In the genomic region with DNA sequence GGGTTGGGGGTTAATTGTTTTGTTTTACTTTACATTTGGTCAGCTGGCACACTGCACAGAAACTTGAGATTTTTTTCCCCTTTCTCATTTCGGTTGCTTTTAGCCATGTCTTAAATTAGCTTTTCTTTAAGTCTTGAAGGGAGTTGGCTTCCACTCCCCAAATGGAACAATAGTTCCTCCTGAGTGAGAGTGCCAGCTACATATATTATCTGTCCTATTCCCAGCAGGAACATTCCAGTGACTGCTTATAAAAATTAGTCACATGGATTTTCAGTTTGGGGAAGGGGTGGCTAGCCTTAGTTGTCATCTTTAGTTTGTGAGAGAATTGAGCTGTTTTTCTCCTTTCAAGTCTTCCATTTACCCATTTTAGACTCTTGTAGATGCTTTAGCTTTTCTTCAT, we compare ENCODE assay signal across 25 cellular contexts.
DNase-seq lines count a peak whose midpoint lies in the region; ATAC-seq, FAIRE-seq and TF ChIP-seq lines count a peak whose summit lies in the region.
"Had no signal": no experiment of that assay in that cellular context is flagged by ENCODE, and none has a peak within 500 bp of the region (broad histone marks: within the 10 kb centered on the region; RNA-seq: fewer than 3 reads in every experiment).

No MANE protein-coding gene starts in this region.

- DNase-seq in A549 (ENCODE audit: low read depth in 1 of 2, low spot score in 1 of 2) (no peak), chondrocyte (ENCODE audit: low spot score) (no peak), NCI-H1436 (lab: John Stamatoyannopoulos, UW) (no peak), GM12892 (ENCODE audit: insufficient read length) (no peak)
- DNase-seq in activated T-cell treated with anti-CD3 and anti-CD28 coated beads, Interleukin-2, amount 50 U/mL, for 24 hours = no peak
- DNase-seq: activated CD4-positive, alpha-beta T cell treated with anti-CD3 and anti-CD28 coated beads, Interleukin-2, amount 10 ng/mL, durations not matched to agents 7 days and 5 days; activated CD8-positive, alpha-beta memory T cell treated with anti-CD3 and anti-CD28 coated beads, Interleukin-2, amount 50 U/mL, for 48 hours; activated effector memory CD4-positive, alpha-beta T cell treated with anti-CD3 and anti-CD28 coated beads, Interleukin-2, amount 50 U/mL, for 16 hours; adrenal gland; cerebellar nuclear complex; effector memory CD4-positive, alpha-beta T cell; GF-D8; KBM-7; naive thymus-derived CD8-positive, alpha-beta T cell; NCI-H1105 treated with DMSO at 0.1 percent for 48 hours; NCI-H524 treated with DMSO at 0.1 percent for 48 hours; small intestine; stimulated activated CD4-positive, alpha-beta T cell treated with anti-CD3 and anti-CD28 coated beads, Interleukin-4, amount 100 ng/mL, for 1 hour; stomach; upper lobe of left lung had no signal

- TF ChIP-seq CTCF in A549 (IDR thresholded peaks at IDR 0.05) (no peak), chondrocyte (IDR thresholded peaks at IDR 0.05) (no peak), nephron (IDR thresholded peaks at IDR 0.05; ENCODE audit: unreplicated experiment in 3 of 3) (no peak)

- H3K9me3 Mint-ChIP-seq in chondrocyte (ENCODE audit: low read depth) (peaks cover 2% of the 10 kb centered on the region), nephron (peaks cover 4% of the 10 kb centered on the region)
- H3K9me3 Mint-ChIP-seq in activated T-cell treated with anti-CD3 and anti-CD28 coated beads, Interleukin-2, amount 50 U/mL, for 24 hours = peaks cover 20% of the 10 kb centered on the region

- H3K4me2 ChIP-seq in A549 = peak overlapping the region; percentile 79

- ATAC-seq in A549 (no peak), GM21447 (IDR thresholded peaks at IDR 0.05; ENCODE audit: unreplicated experiment) (no peak)
- ATAC-seq: naive thymus-derived CD8-positive, alpha-beta T cell had no signal

- CTCF ChIA-PET in A549 (lab: Yijun Ruan, JAX) = no interaction called here

- H3K4me3 ChIP-seq in A549 = no peak overlapping the region
- H3K4me3 ChIP-seq: adrenal gland, prostate gland, stomach, upper lobe of left lung had no signal

- H3K4me3 Mint-ChIP-seq in chondrocyte (ENCODE audit: unreplicated experiment) (peak overlapping the region; percentile 4), nephron (no peak overlapping the region)
- no peak overlapping the region for H3K4me3 Mint-ChIP-seq in activated T-cell treated with anti-CD3 and anti-CD28 coated beads, Interleukin-2, amount 50 U/mL, for 24 hours
- H3K4me3 Mint-ChIP-seq: activated CD4-positive, alpha-beta T cell treated with anti-CD3 and anti-CD28 coated beads, Interleukin-2, amount 10 ng/mL, durations not matched to agents 7 days and 5 days; naive thymus-derived CD8-positive, alpha-beta T cell had no signal

- no peak for TF ChIP-seq EP300 in A549 (IDR thresholded peaks at IDR 0.05)
- TF ChIP-seq EP300 in Ishikawa (IDR thresholded peaks at IDR 0.05; ENCODE audit: borderline replicate concordance) = peak; percentile 86

- H3K36me3 Mint-ChIP-seq in chondrocyte (ENCODE audit: low read depth) (no peaks in the 10 kb centered on the region), nephron (ENCODE audit: low read depth) (no peaks in the 10 kb centered on the region)
- no peaks in the 10 kb centered on the region for H3K36me3 Mint-ChIP-seq in activated T-cell treated with anti-CD3 and anti-CD28 coated beads, Interleukin-2, amount 50 U/mL, for 24 hours (ENCODE audit: low read depth)
- H3K36me3 Mint-ChIP-seq: naive thymus-derived CD8-positive, alpha-beta T cell had no signal

- FAIRE-seq in A549 (lab: Jason Lieb, UNC) = no peak
- no peak for FAIRE-seq in GM12892 (lab: Jason Lieb, UNC)
- FAIRE-seq: small intestine had no signal

- 12% methylated on average over 1 of the region's 1 CpG for WGBS in A549 (ENCODE audit: missing lambda C conversion rate)

- peaks cover 18% of the 10 kb centered on the region; the same call in 2 of the 3 replicates for H3K4me1 ChIP-seq in A549
- H3K4me1 ChIP-seq: prostate gland, upper lobe of left lung had no signal

- TF ChIP-seq POLR2A in A549 (IDR thresholded peaks at IDR 0.05; ENCODE audit: low read length) = no peak
- TF ChIP-seq POLR2A in GM12892 (IDR thresholded peaks at IDR 0.05; ENCODE audit: low read depth, low read length) = no peak

- peaks cover 35% of the 10 kb centered on the region for H3K4me1 Mint-ChIP-seq in chondrocyte (ENCODE audit: low read depth)
- peaks cover 23% of the 10 kb centered on the region for H3K4me1 Mint-ChIP-seq in nephron
- H3K4me1 Mint-ChIP-seq in activated T-cell treated with anti-CD3 and anti-CD28 coated beads, Interleukin-2, amount 50 U/mL, for 24 hours (ENCODE audit: low read depth) = peaks cover 11% of the 10 kb centered on the region

- peak overlapping the region; percentile 19 to 35; a peak in 2 of 6 replicates for H3K27ac ChIP-seq in A549
- H3K27ac ChIP-seq: adrenal gland, prostate gland, RWPE1, stomach, upper lobe of left lung had no signal

- no peaks in the 10 kb centered on the region for H3K9me3 ChIP-seq in A549
- H3K9me3 ChIP-seq: adrenal gland, prostate gland, stomach, upper lobe of left lung had no signal

- H3K27me3 Mint-ChIP-seq in chondrocyte (ENCODE audit: low read depth) (no peaks in the 10 kb centered on the region), nephron (ENCODE audit: low read depth) (no peaks in the 10 kb centered on the region)
- no peaks in the 10 kb centered on the region for H3K27me3 Mint-ChIP-seq in activated T-cell treated with anti-CD3 and anti-CD28 coated beads, Interleukin-2, amount 50 U/mL, for 24 hours
- H3K27me3 Mint-ChIP-seq: activated CD4-positive, alpha-beta T cell treated with anti-CD3 and anti-CD28 coated beads, Interleukin-2, amount 10 ng/mL, durations not matched to agents 7 days and 5 days; naive thymus-derived CD8-positive, alpha-beta T cell had no signal

- POLR2A ChIA-PET in A549 (lab: Yijun Ruan, JAX) = no interaction called here

- peak overlapping the region; percentile 95 for H3K27ac Mint-ChIP-seq in chondrocyte (ENCODE audit: unreplicated experiment)
- H3K27ac Mint-ChIP-seq in nephron = peak overlapping the region; percentile 71 to 96 (median 81)
- no peak overlapping the region for H3K27ac Mint-ChIP-seq in activated T-cell treated with anti-CD3 and anti-CD28 coated beads, Interleukin-2, amount 50 U/mL, for 24 hours
- H3K27ac Mint-ChIP-seq: activated CD4-positive, alpha-beta T cell treated with anti-CD3 and anti-CD28 coated beads, Interleukin-2, amount 10 ng/mL, durations not matched to agents 7 days and 5 days; naive thymus-derived CD8-positive, alpha-beta T cell had no signal

- no peak for TF ChIP-seq RAD21 in A549 (conservative IDR thresholded peaks at IDR 0.05 in 1 of 2, IDR thresholded peaks at IDR 0.05 in 1 of 2)
- peak; percentile 7; the same call in 1 of the 2 replicates for TF ChIP-seq RAD21 in Ishikawa (IDR thresholded peaks at IDR 0.05; ENCODE audit: low read depth)

TF ChIP-seq in A549, 52 proteins besides CTCF, POLR2A, EP300 and RAD21 (continues in another document):
- TF ChIP-seq TFCP2L1 (CRISPR knock-in tag; IDR thresholded peaks at IDR 0.05) (no peak), MYC (IDR thresholded peaks at IDR 0.05; ENCODE audit: borderline replicate concordance, low read length) (no peak), NR3C1 (IDR thresholded peaks at IDR 0.05) (no peak), HOXA7 (CRISPR knock-in tag; IDR thresholded peaks at IDR 0.05) (no peak), HEYL (CRISPR knock-in tag; IDR thresholded peaks at IDR 0.05) (no peak), NPAS2 (CRISPR knock-in tag; IDR thresholded peaks at IDR 0.05; ENCODE audit: borderline replicate concordance) (no peak), KDM5A (IDR thresholded peaks at IDR 0.05) (no peak), ESRRA (IDR thresholded peaks at IDR 0.05; ENCODE audit: borderline replicate concordance, low read length) (no peak), HDAC2 (IDR thresholded peaks at IDR 0.05) (no peak), SMC3 (IDR thresholded peaks at IDR 0.05) (no peak)
- TF ChIP-seq, protein P1, sequence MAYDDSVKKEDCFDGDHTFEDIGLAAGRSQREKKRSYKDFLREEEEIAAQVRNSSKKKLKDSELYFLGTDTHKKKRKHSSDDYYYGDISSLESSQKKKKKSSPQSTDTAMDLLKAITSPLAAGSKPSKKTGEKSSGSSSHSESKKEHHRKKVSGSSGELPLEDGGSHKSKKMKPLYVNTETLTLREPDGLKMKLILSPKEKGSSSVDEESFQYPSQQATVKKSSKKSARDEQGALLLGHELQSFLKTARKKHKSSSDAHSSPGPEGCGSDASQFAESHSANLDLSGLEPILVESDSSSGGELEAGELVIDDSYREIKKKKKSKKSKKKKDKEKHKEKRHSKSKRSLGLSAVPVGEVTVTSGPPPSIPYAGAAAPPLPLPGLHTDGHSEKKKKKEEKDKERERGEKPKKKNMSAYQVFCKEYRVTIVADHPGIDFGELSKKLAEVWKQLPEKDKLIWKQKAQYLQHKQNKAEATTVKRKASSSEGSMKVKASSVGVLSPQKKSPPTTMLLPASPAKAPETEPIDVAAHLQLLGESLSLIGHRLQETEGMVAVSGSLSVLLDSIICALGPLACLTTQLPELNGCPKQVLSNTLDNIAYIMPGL (CRISPR knock-in tag; IDR thresholded peaks at IDR 0.05; ENCODE audit: borderline replicate concordance) = no peak

TF ChIP-seq in Ishikawa, 13 proteins besides CTCF, POLR2A, EP300 and RAD21:
- TF ChIP-seq TEAD4 (IDR thresholded peaks at IDR 0.05) (peak; percentile 72), CEBPB (IDR thresholded peaks at IDR 0.05) (no peak), TCF12 (IDR thresholded peaks at IDR 0.05; ENCODE audit: low read depth) (peak; percentile 80), FOXM1 (IDR thresholded peaks at IDR 0.05; ENCODE audit: borderline replicate concordance, low read depth) (peak; percentile 73), NFIC (IDR thresholded peaks at IDR 0.05) (peak; percentile 93)
- TF ChIP-seq, protein P2, sequence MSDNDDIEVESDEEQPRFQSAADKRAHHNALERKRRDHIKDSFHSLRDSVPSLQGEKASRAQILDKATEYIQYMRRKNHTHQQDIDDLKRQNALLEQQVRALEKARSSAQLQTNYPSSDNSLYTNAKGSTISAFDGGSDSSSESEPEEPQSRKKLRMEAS (IDR thresholded peaks at IDR 0.05) = 0 out of 2 replicates have a peak, but pooled peaks have one; percentile 42
